ENCODE assay signal across 8 cellular contexts in genomic region chr11:112219476-112220232, GRCh38. TPM values are rescaled to one million over a fixed set of nuclear protein-coding genes. Genes with fewer than 3 reads are reported as not detected.
A peak's percentile ranks its signal among the peaks of the same experiment; 100 is the strongest.
DNase-seq lines count a peak whose midpoint lies in the region; ATAC-seq, FAIRE-seq and TF ChIP-seq lines count a peak whose summit lies in the region.

No MANE protein-coding gene starts in this region.

- no peaks in the 10 kb centered on the region for H3K36me3 ChIP-seq in stomach

- no peak for TF ChIP-seq EP300 in stomach (IDR thresholded peaks at IDR 0.05)

- no peaks in the 10 kb centered on the region for H3K27me3 ChIP-seq in stomach

- peak; percentile 96 for ATAC-seq in GM19043 (IDR thresholded peaks at IDR 0.05; ENCODE audit: low read depth, unreplicated experiment)
- peak; percentile 90 for ATAC-seq in HG03103 (IDR thresholded peaks at IDR 0.05; ENCODE audit: low read depth, unreplicated experiment)

- H3K4me1 ChIP-seq in stomach = peaks cover 0 to 28% (median 20%) of the 10 kb centered on the region in 4 donors

- peak; percentile 9 for FAIRE-seq in TTC549 (lab: Jason Lieb, UNC)

- peak; percentile 61 for DNase-seq in COLO829 (ENCODE audit: low spot score)
- peak; percentile 70 for DNase-seq in NCI-H2107 treated with DMSO at 0.1 percent for 48 hours (lab: John Stamatoyannopoulos, UW; ENCODE audit: unreplicated experiment)
- DNase-seq in cerebellum (ENCODE audit: low spot score) = peak; percentile 77
- DNase-seq in left kidney (ENCODE audit: low read depth, low spot score) = peak; percentile 86
- no peak for DNase-seq in stomach

- intact Hi-C loops in stomach (cut with DNase I; ENCODE audit: low total_unique reads) = loop anchor here (5.0 kb wide), 1 partner anchor 58 kb away; no protein-coding TSS in a partner anchor

- no peak overlapping the region for H3K27ac ChIP-seq in stomach

- 32 to 35% (median 33%) methylated on average over 7 of the region's 7 CpGs for WGBS in stomach, 5 donors

- H3K9me3 ChIP-seq in stomach = no peaks in the 10 kb centered on the region

- peak in 5 of 7 experiments; percentile 55 to 89 (median 66) for TF ChIP-seq CTCF in stomach (IDR thresholded peaks at IDR 0.05)

- no peak for TF ChIP-seq POLR2A in stomach (IDR thresholded peaks at IDR 0.05)

- H3K4me3 ChIP-seq in stomach = no peak overlapping the region

RNA-seq across cellular contexts. Expression of gene PTS, which starts 6.6 kb away (rescaled TPM):
- total RNA-seq in cerebellum = 38.8 TPM
- total RNA-seq in stomach = 10 to 100 TPM; 11.3 to 87.8 (median 33.2) TPM
- 10 to 100 TPM; 53.0 to 76.1 (median 71.0) TPM for polyA plus RNA-seq in stomach

RNA-seq across cellular contexts. Expression of gene PLET1, which starts 41.0 kb away (rescaled TPM):
- total RNA-seq in cerebellum (not detected), stomach (not detected)
- not detected for polyA plus RNA-seq in stomach

RNA-seq across cellular contexts. Expression of gene BCO2, which starts 44.3 kb away (rescaled TPM):
- total RNA-seq in cerebellum = 7.2 TPM
- total RNA-seq in stomach = 10 to 100 TPM in 1 of 5 donors, 1 to 10 TPM in 1, under 1 TPM in 2, not detected in 1; 0.87 to 21.8 (median 1.3) TPM
- 1 to 10 TPM; 1.4 to 7.8 (median 2.9) TPM for polyA plus RNA-seq in stomach

RNA-seq across cellular contexts. Expression of gene TEX12, which starts 52.5 kb away (rescaled TPM):
- total RNA-seq in cerebellum (0.54 TPM), stomach (1 to 10 TPM in 1 of 5 donors, not detected in 4; 2.0 TPM)
- under 1 TPM in 1 of 3 donors, not detected in 2; 0.20 TPM for polyA plus RNA-seq in stomach

RNA-seq across cellular contexts. Expression of gene IL18, which starts 55.8 kb away (rescaled TPM):
- total RNA-seq in cerebellum (0.36 TPM), stomach (10 to 100 TPM in 2 of 5 donors, 1 to 10 TPM in 3; 4.7 to 31.6 (median 9.6) TPM)
- polyA plus RNA-seq in stomach = 10 to 100 TPM; 18.8 to 58.2 (median 33.9) TPM
